In the genomic region with DNA sequence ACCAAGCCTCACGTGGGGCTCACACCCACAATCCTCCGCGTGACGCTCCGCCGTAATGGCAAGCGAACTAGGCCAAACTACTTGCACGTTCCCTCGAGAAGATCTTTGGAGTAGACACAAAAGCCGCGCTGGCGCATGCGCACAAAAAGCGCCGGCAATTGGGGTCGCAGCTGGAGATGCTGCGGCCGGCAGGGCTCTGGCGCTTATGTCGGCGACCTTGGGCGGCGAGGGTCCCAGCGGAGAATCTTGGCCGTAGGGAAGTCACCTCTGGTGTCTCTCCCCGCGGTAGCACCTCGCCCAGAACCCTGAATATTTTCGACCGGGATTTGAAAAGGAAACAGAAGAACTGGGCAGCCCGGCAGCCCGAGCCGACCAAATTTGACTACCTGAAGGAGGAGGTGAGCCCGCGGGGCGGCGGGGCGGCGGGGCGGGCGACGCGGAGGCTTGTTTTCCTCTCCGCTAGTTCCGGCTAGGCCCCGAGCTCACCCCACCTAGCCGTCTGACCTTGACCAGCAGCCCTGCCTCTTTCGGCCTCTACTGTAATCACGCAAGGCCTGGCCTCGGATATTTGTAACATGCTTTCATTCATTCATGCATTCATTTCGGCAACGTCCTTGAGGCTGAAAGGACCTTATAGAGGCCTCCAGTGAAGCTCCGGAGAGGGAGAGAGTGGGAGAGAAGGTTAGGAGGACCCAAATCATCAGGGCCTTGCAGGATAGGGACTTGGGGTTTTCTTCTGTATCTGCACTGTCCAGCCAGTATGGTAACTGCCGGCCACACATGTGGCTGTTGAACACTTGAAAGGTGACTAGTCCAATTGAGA, we compare ENCODE assay signal across 8 cellular contexts. TPM values are rescaled to one million over a fixed set of nuclear protein-coding genes. Genes with fewer than 3 reads are reported as not detected.
DNase-seq lines count a peak whose midpoint lies in the region; ATAC-seq lines count a peak whose summit lies in the region.

Gene ESF1 (minus strand): TSS at position 27 of the 823 bp plus-strand sequence. CDS start 1,779 bp downstream, outside the sequence.
A gene with protein sequence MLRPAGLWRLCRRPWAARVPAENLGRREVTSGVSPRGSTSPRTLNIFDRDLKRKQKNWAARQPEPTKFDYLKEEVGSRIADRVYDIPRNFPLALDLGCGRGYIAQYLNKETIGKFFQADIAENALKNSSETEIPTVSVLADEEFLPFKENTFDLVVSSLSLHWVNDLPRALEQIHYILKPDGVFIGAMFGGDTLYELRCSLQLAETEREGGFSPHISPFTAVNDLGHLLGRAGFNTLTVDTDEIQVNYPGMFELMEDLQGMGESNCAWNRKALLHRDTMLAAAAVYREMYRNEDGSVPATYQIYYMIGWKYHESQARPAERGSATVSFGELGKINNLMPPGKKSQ (plus strand): TSS at position 136 of the 823 bp plus-strand sequence. CDS start 41 bp downstream, at position 177.

- H3K4me3 ChIP-seq in NT2/D1 (ENCODE audit: insufficient read length, low read depth) (peak within 1 kb of the TSS; percentile 84), endocrine pancreas (ENCODE audit: control insufficient read depth, insufficient read depth, low read length) (peak within 1 kb of the TSS; percentile 90), mesendoderm (ENCODE audit: low read length) (peak within 1 kb of the TSS; percentile 99)

- no peak within 1 kb of the TSS for H2BK120ac ChIP-seq in mesendoderm (ENCODE audit: low read depth, low read length)

- H3K36me3 ChIP-seq in NT2/D1 (ENCODE audit: insufficient read depth, insufficient read length, low read length) (peaks cover 63% of the 10 kb centered on the region), endocrine pancreas (ENCODE audit: control insufficient read depth, insufficient read depth, low read length) (no peaks in the 10 kb centered on the region), mesendoderm (ENCODE audit: control insufficient read depth, insufficient read depth, low read length) (peaks cover 2% of the 10 kb centered on the region)

- peak; percentile 98 for ATAC-seq in GM21381 (IDR thresholded peaks at IDR 0.05; ENCODE audit: unreplicated experiment)
- peak; percentile 98 for ATAC-seq in activated CD8-positive, alpha-beta memory T cell treated with anti-CD3 and anti-CD28 coated beads, Interleukin-2, amount 10 ng/mL, durations not matched to agents 7 days and 5 days

- peak within 1 kb of the TSS; percentile 37 for H2AK5ac ChIP-seq in mesendoderm (ENCODE audit: low read length)

- H3K4me3 Mint-ChIP-seq in activated CD8-positive, alpha-beta memory T cell treated with anti-CD3 and anti-CD28 coated beads, Interleukin-2, amount 10 ng/mL, durations not matched to agents 7 days and 5 days, result peak within 1 kb of the TSS; percentile 89

- no peak within 1 kb of the TSS for H4K5ac ChIP-seq in mesendoderm (ENCODE audit: low read length)

- no peaks in the 10 kb centered on the region for H3K9me3 ChIP-seq in NT2/D1 (ENCODE audit: insufficient read depth, low read length)
- no peaks in the 10 kb centered on the region for H3K9me3 ChIP-seq in endocrine pancreas (ENCODE audit: control insufficient read depth, low read length)

- no peak within 1 kb of the TSS for H4K8ac ChIP-seq in mesendoderm (ENCODE audit: low read depth, low read length)

- H2BK5ac ChIP-seq in mesendoderm (ENCODE audit: low read length), result peak within 1 kb of the TSS; percentile 35

- H3K4ac ChIP-seq in mesendoderm (ENCODE audit: low read depth, low read length), result peak within 1 kb of the TSS; percentile 87

- peaks cover 43% of the 10 kb centered on the region for H3K4me1 Mint-ChIP-seq in activated CD8-positive, alpha-beta memory T cell treated with anti-CD3 and anti-CD28 coated beads, Interleukin-2, amount 10 ng/mL, durations not matched to agents 7 days and 5 days

- H3K4me1 ChIP-seq in NT2/D1 (ENCODE audit: insufficient read depth, insufficient read length) (no peaks in the 10 kb centered on the region), endocrine pancreas (ENCODE audit: control insufficient read depth, insufficient read depth, low read length) (peaks cover 19% of the 10 kb centered on the region), mesendoderm (ENCODE audit: control insufficient read depth, low read depth, low read length) (peaks cover 2% of the 10 kb centered on the region)

- H3K56ac ChIP-seq in mesendoderm (ENCODE audit: low read length), result peak within 1 kb of the TSS; percentile 97

- H3K79me1 ChIP-seq in mesendoderm (ENCODE audit: low read length), result peaks cover 13% of the 10 kb centered on the region

- peak within 1 kb of the TSS; percentile 85 for H3K18ac ChIP-seq in mesendoderm (ENCODE audit: low read length)

- H3K9ac ChIP-seq in NT2/D1 (ENCODE audit: insufficient read length, low read depth) (peak within 1 kb of the TSS; percentile 95), endocrine pancreas (ENCODE audit: control insufficient read depth, insufficient read depth, low read length) (peak within 1 kb of the TSS; percentile 96), mesendoderm (ENCODE audit: low read length) (peak within 1 kb of the TSS; percentile 99)

- H3K23ac ChIP-seq in mesendoderm (ENCODE audit: low read length), result peak within 1 kb of the TSS; percentile 59

- peaks cover 37% of the 10 kb centered on the region for H3K36me3 Mint-ChIP-seq in activated CD8-positive, alpha-beta memory T cell treated with anti-CD3 and anti-CD28 coated beads, Interleukin-2, amount 10 ng/mL, durations not matched to agents 7 days and 5 days

- H3K27me3 ChIP-seq in NT2/D1 (ENCODE audit: insufficient read depth, insufficient read length) (no peaks in the 10 kb centered on the region), endocrine pancreas (ENCODE audit: control insufficient read depth, insufficient read depth, low read length) (no peaks in the 10 kb centered on the region), mesendoderm (ENCODE audit: insufficient read depth, low read length, poor library complexity) (no peaks in the 10 kb centered on the region)

- WGBS in mesendoderm (ENCODE audit: extremely low coverage, insufficient coverage, low lambda C conversion rate), result no CpG with 5 or more reads among the region's 54 CpGs

- H3K4me2 ChIP-seq in mesendoderm (ENCODE audit: low read length), result peak within 1 kb of the TSS; percentile 81

- peak; percentile 96 for DNase-seq in COR-L47 (lab: John Stamatoyannopoulos, UW)
- peak; percentile 26 to 96 (median 88) for DNase-seq in HUDEP-2 (lab: John Stamatoyannopoulos, UW; ENCODE audit: unreplicated experiment in 76 of 76)
- peak; percentile 84 for DNase-seq in NT2/D1 (ENCODE audit: low read depth, low spot score)
- DNase-seq in activated CD8-positive, alpha-beta memory T cell treated with anti-CD3 and anti-CD28 coated beads, Interleukin-2, amount 10 ng/mL, durations not matched to agents 7 days and 5 days, result peak; percentile 97
- DNase-seq in mesendoderm, result peak; percentile 99
- peak; percentile 84 for DNase-seq in stimulated activated CD8-positive, alpha-beta memory T cell treated with anti-CD3 and anti-CD28 coated beads, Interleukin-15, amount 100 ng/mL, for 1 hour (ENCODE audit: low read depth)

- H3K9me3 Mint-ChIP-seq in activated CD8-positive, alpha-beta memory T cell treated with anti-CD3 and anti-CD28 coated beads, Interleukin-2, amount 10 ng/mL, durations not matched to agents 7 days and 5 days (ENCODE audit: low read depth), result no peaks in the 10 kb centered on the region

- peak within 1 kb of the TSS; percentile 78 for H3K27ac ChIP-seq in mesendoderm (ENCODE audit: low read depth, low read length)

- CTCF ChIA-PET in activated CD8-positive, alpha-beta memory T cell treated with anti-CD3 and anti-CD28 coated beads, Interleukin-2, amount 10 ng/mL, durations not matched to agents 7 days and 5 days (lab: Charles Lee), result interaction anchor here (0.8 to 2.7 kb wide), 5 partner anchors 9 to 57 kb away, joined by 3 to 25 read pairs (median 5); no protein-coding TSS in a partner anchor

- H3K27me3 Mint-ChIP-seq in activated CD8-positive, alpha-beta memory T cell treated with anti-CD3 and anti-CD28 coated beads, Interleukin-2, amount 10 ng/mL, durations not matched to agents 7 days and 5 days, result no peaks in the 10 kb centered on the region

- H2BK15ac ChIP-seq in mesendoderm (replicated peaks; ENCODE audit: low read depth), result no peak within 1 kb of the TSS

- peak within 1 kb of the TSS; percentile 93 for H3K27ac Mint-ChIP-seq in activated CD8-positive, alpha-beta memory T cell treated with anti-CD3 and anti-CD28 coated beads, Interleukin-2, amount 10 ng/mL, durations not matched to agents 7 days and 5 days

- peaks cover 35% of the 10 kb centered on the region for H3K79me2 ChIP-seq in mesendoderm (ENCODE audit: control insufficient read depth, insufficient read depth, low read length)

RNA-seq across cellular contexts. Expression of gene ESF1, which starts in this region (rescaled TPM):
- total RNA-seq in activated CD8-positive, alpha-beta memory T cell treated with anti-CD3 and anti-CD28 coated beads, Interleukin-2, amount 10 ng/mL, durations not matched to agents 7 days and 5 days, result 10 to 100 TPM; 11.8 to 17.3 TPM
- 56.8 TPM for polyA plus RNA-seq in mesendoderm (2013, experiment 1 of 2)
- 57.3 TPM for polyA plus RNA-seq in mesendoderm (2013, experiment 2 of 2)

RNA-seq across cellular contexts. Expression of the second gene that starts in this region (rescaled TPM):
- total RNA-seq in activated CD8-positive, alpha-beta memory T cell treated with anti-CD3 and anti-CD28 coated beads, Interleukin-2, amount 10 ng/mL, durations not matched to agents 7 days and 5 days, result 10 to 100 TPM; 29.7 to 31.2 TPM
- 23.3 TPM for polyA plus RNA-seq in mesendoderm (2013, experiment 1 of 2)
- polyA plus RNA-seq in mesendoderm (2013, experiment 2 of 2), result 23.6 TPM

Comparison
In these comparisons a context has a peak if more than half of its experiments do, and no peak if none do; other contexts are left out.
1. Peak in every context shown above with its lines: DNase-seq, ATAC-seq, H3K4me3 ChIP-seq and H3K27ac ChIP-seq.